ENCODE assay signal across 8 cellular contexts in the genomic region with DNA sequence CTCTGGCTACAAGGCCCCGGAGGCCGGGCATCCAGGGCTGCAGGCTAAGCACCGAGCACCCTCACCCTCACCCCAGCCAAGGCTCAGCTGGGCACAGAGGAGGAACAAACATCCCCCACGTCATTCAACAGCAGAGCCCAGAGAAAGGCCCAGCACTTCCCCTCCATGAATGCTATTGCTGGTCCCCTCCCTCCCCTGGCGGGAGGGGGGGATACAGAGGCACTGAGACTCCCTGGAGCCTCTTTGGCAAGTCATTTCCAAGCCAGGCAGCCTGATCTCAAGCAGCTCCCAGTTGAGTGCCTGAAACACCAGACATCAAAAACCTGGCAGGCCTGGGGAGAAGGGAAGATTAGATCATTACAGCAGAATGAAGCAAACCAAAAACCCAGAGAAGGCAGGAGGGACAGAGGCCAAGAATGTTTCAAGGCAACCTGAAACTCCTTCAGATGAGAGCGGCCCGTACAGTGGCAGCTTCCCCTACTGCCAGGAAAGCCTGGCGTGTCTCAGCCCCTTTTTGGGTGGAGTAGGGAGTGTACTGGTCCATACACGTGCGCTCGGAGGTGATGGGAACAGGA.
DNase-seq lines count a peak whose midpoint lies in the region; ATAC-seq lines count a peak whose summit lies in the region.

No MANE protein-coding gene starts in this region.

- in situ Hi-C loops in G401 (cut with HindIII; ENCODE audit: low sequenced_read_pairs) = no loop called here

- H3K4me3 Mint-ChIP-seq in activated T-cell treated with anti-CD3 and anti-CD28 coated beads, Interleukin-2, amount 50 U/mL, for 72 hours = no peak overlapping the region

- peaks cover 54% of the 10 kb centered on the region for H3K4me1 Mint-ChIP-seq in activated T-cell treated with anti-CD3 and anti-CD28 coated beads, Interleukin-2, amount 50 U/mL, for 72 hours (ENCODE audit: low read depth)

- ATAC-seq in HG03280 (IDR thresholded peaks at IDR 0.05; ENCODE audit: unreplicated experiment) = no peak
- no peak for ATAC-seq in activated T-cell treated with anti-CD3 and anti-CD28 coated beads, Interleukin-2, amount 50 U/mL, for 72 hours (replicated peaks in 1 of 2)

- no peaks in the 10 kb centered on the region for H3K27me3 Mint-ChIP-seq in activated T-cell treated with anti-CD3 and anti-CD28 coated beads, Interleukin-2, amount 50 U/mL, for 72 hours (ENCODE audit: low read depth)

- H3K36me3 Mint-ChIP-seq in activated T-cell treated with anti-CD3 and anti-CD28 coated beads, Interleukin-2, amount 50 U/mL, for 72 hours (ENCODE audit: insufficient read depth in 2 of 2) = no peaks in the 10 kb centered on the region

- 44 to 68% methylated on average over 6 to 8 of the region's 11 CpGs for WGBS in mesodermal cell (ENCODE audit: insufficient coverage in 2 of 2), 2 experiments

- DNase-seq in G401 (ENCODE audit: low spot score) (peak; percentile 68), NCI-H2196 (lab: John Stamatoyannopoulos, UW; ENCODE audit: unreplicated experiment) (peak; percentile 89), ureter (ENCODE audit: low spot score) (peak; percentile 81)
- DNase-seq in activated effector memory CD4-positive, alpha-beta T cell treated with anti-CD3 and anti-CD28 coated beads, Interleukin-2, amount 50 U/mL, for 16 hours = no peak
- DNase-seq in activated T-cell treated with anti-CD3 and anti-CD28 coated beads, Interleukin-2, amount 50 U/mL, for 72 hours = no peak

- H3K9me3 Mint-ChIP-seq in activated T-cell treated with anti-CD3 and anti-CD28 coated beads, Interleukin-2, amount 50 U/mL, for 72 hours = no peaks in the 10 kb centered on the region

- H3K36me3 ChIP-seq in mesodermal cell (ENCODE audit: control insufficient read depth, insufficient read depth, low read length) = no peaks in the 10 kb centered on the region

- H3K4me1 ChIP-seq in mesodermal cell (ENCODE audit: control insufficient read depth, insufficient read depth, low read length, poor library complexity, severe bottlenecking) = peaks cover 72% of the 10 kb centered on the region

- no peak overlapping the region for H3K4me3 ChIP-seq in mesodermal cell (ENCODE audit: extremely low read depth, insufficient read depth, low read length, poor library complexity, severe bottlenecking)

- H3K9me3 ChIP-seq in mesodermal cell (ENCODE audit: control insufficient read depth, low read length) = no peaks in the 10 kb centered on the region

- peak overlapping the region; percentile 88 for H3K27ac ChIP-seq in cingulate gyrus (ENCODE audit: low read depth, low read length)
- H3K27ac ChIP-seq in mesodermal cell (ENCODE audit: low read depth, low read length, severe bottlenecking) = peak overlapping the region; percentile 99

- no peak overlapping the region for H3K27ac Mint-ChIP-seq in activated T-cell treated with anti-CD3 and anti-CD28 coated beads, Interleukin-2, amount 50 U/mL, for 72 hours

Comparison
In these comparisons a context has a peak if more than half of its experiments do, and no peak if none do; other contexts are left out.
1. DNase-seq: peak in G401 (single experiment), NCI-H2196 (single experiment) and ureter (single experiment); none in activated effector memory CD4-positive, alpha-beta T cell treated with anti-CD3 and anti-CD28 coated beads, Interleukin-2, amount 50 U/mL, for 16 hours (single experiment) and activated T-cell treated with anti-CD3 and anti-CD28 coated beads, Interleukin-2, amount 50 U/mL, for 72 hours (0 of 2).